Comparison of ENCODE assay signal across 33 cellular contexts in genomic region chr13:109255457-109255856, GRCh38.
DNase-seq lines count a peak whose midpoint lies in the region; ATAC-seq, FAIRE-seq and TF ChIP-seq lines count a peak whose summit lies in the region.
"Had no signal": no experiment of that assay in that cellular context is flagged by ENCODE, and none has a peak within 500 bp of the region (broad histone marks: within the 10 kb centered on the region; RNA-seq: fewer than 3 reads in every experiment).

No MANE protein-coding gene starts in this region.

- DNase-seq in left ventricle myocardium inferior (no peak), left cardiac atrium (no peak), adipocyte (ENCODE audit: low read depth) (no peak), foreskin keratinocyte (no peak), NCI-H1694 treated with DMSO at 0.1 percent for 48 hours (lab: John Stamatoyannopoulos, UW) (no peak), ACHN (no peak), small intestine (no peak)
- DNase-seq: activated CD4-positive, alpha-beta T cell treated with anti-CD3 and anti-CD28 coated beads for 36 hours; activated CD8-positive, alpha-beta T cell treated with anti-CD3 and anti-CD28 coated beads, Interleukin-2, amount 10 ng/mL, durations not matched to agents 7 days and 5 days; activated naive CD4-positive, alpha-beta T cell treated with anti-CD3 and anti-CD28 coated beads, Interleukin-2, amount 50 U/mL, for 16 hours; AML-193; amygdala; CD4-positive, CD25-positive, alpha-beta regulatory T cell; DMS79 treated with DMSO at 0.1 percent for 48 hours; GF-D8; hypothalamus; mesendoderm; NCI-H1092 treated with DMSO at 0.1 percent for 48 hours; NCI-H187; NCI-H2171; NCI-H510A; OCI-M1 had no signal

- H3K36me3 ChIP-seq in left ventricle myocardium inferior, result no peaks in the 10 kb centered on the region
- no peaks in the 10 kb centered on the region for H3K36me3 ChIP-seq in adipocyte (ENCODE audit: control insufficient read depth, insufficient read depth, low read length, severe bottlenecking)
- H3K36me3 ChIP-seq in small intestine (ENCODE audit: control insufficient read depth in 2 of 2, insufficient read depth in 2 of 2, low read length in 2 of 2), result no peaks in the 10 kb centered on the region
- H3K36me3 ChIP-seq: HAP-1, prostate gland had no signal

- no peaks in the 10 kb centered on the region for H3K27me3 ChIP-seq in left ventricle myocardium inferior (ENCODE audit: low read depth)
- no peaks in the 10 kb centered on the region for H3K27me3 ChIP-seq in adipocyte (replicated peaks; ENCODE audit: control insufficient read depth, insufficient read depth, low read length)
- no peaks in the 10 kb centered on the region for H3K27me3 ChIP-seq in foreskin keratinocyte
- no peaks in the 10 kb centered on the region for H3K27me3 ChIP-seq in small intestine (ENCODE audit: control insufficient read depth in 2 of 2, insufficient read depth in 2 of 2, low read length in 2 of 2)

- in situ Hi-C loops in ACHN (cut with HindIII; ENCODE audit: low pct_ligation_motif_present, low pct_unique_long_range_greater_than_20kb, low sequenced_read_pairs), result no loop called here

- peak overlapping the region; percentile 32 for H3K9ac ChIP-seq in adipocyte (ENCODE audit: low read length)

- TF ChIP-seq CTCF in left ventricle myocardium inferior (IDR thresholded peaks at IDR 0.05; ENCODE audit: borderline replicate concordance) (no peak), foreskin keratinocyte (conservative IDR thresholded peaks at IDR 0.05) (no peak)

- peaks cover 6% of the 10 kb centered on the region for H3K4me1 ChIP-seq in left ventricle myocardium inferior
- H3K4me1 ChIP-seq in adipocyte (ENCODE audit: control insufficient read depth, insufficient read depth, low read length), result peaks cover 30% of the 10 kb centered on the region
- peaks cover 32% of the 10 kb centered on the region for H3K4me1 ChIP-seq in foreskin keratinocyte
- H3K4me1 ChIP-seq in small intestine (ENCODE audit: control insufficient read depth in 2 of 2, insufficient read depth in 1 of 2, low read depth in 1 of 2, low read length in 1 of 2), result no peaks in the 10 kb centered on the region
- H3K4me1 ChIP-seq: HAP-1, prostate gland had no signal

- H3K4me3 ChIP-seq in left ventricle myocardium inferior (no peak overlapping the region), adipocyte (ENCODE audit: low read length) (no peak overlapping the region), small intestine (ENCODE audit: low read depth in 1 of 2, low read length in 2 of 2) (no peak overlapping the region)
- H3K4me3 ChIP-seq: HAP-1, prostate gland had no signal

- H3K9me3 ChIP-seq in left ventricle myocardium inferior (replicated peaks) (peaks cover 5% of the 10 kb centered on the region), adipocyte (ENCODE audit: control insufficient read depth, low read length) (peaks cover 9% of the 10 kb centered on the region), small intestine (ENCODE audit: control insufficient read depth, low read depth) (no peaks in the 10 kb centered on the region)
- H3K9me3 ChIP-seq: HAP-1, prostate gland had no signal

- ATAC-seq in left cardiac atrium, result no peak
- no peak for ATAC-seq in foreskin keratinocyte
- no peak for ATAC-seq in GM21529 (IDR thresholded peaks at IDR 0.05; ENCODE audit: unreplicated experiment)
- ATAC-seq: activated CD4-positive, alpha-beta T cell treated with anti-CD3 and anti-CD28 coated beads for 36 hours; activated CD8-positive, alpha-beta T cell treated with anti-CD3 and anti-CD28 coated beads, Interleukin-2, amount 10 ng/mL, durations not matched to agents 7 days and 5 days; activated T-helper 17 cell treated with anti-CD3 and anti-CD28 coated beads, Interleukin-2, amount 50 U/mL, for 72 hours; left lobe of liver; Right ventricle myocardium inferior; sciatic nerve; SK-N-SH treated with all-trans-retinoic acid at 6 μM for 48 hours; stimulated activated effector memory CD8-positive, alpha-beta T cell treated with anti-CD3 and anti-CD28 coated beads, Interleukin-12 subunit alpha, Interleukin-12 subunit beta, amount 100 ng/mL, for 72 hours had no signal

- FAIRE-seq in small intestine (lab: Jason Lieb, UNC), result no peak
- FAIRE-seq: bronchial epithelial cell had no signal

- intact Hi-C loops in left ventricle myocardium inferior (cut with micrococcal nuclease) (no loop called here), left cardiac atrium (cut with DNase I) (no loop called here)

- WGBS in small intestine, 3 donors, result 74 to 81% (median 76%) methylated on average over 1 of the region's 1 CpG

- H3K27ac ChIP-seq in left ventricle myocardium inferior (replicated peaks) (peak overlapping the region; percentile 21), foreskin keratinocyte (peak overlapping the region; percentile 98), small intestine (ENCODE audit: low read depth in 1 of 2, low read length in 1 of 2) (no peak overlapping the region)
- H3K27ac ChIP-seq: 22Rv1, prostate gland had no signal

Comparison
In these comparisons a context has a peak if more than half of its experiments do, and no peak if none do; other contexts are left out.
1. H3K27ac ChIP-seq: peak in left ventricle myocardium inferior (single experiment) and foreskin keratinocyte (single experiment); none in small intestine (0 of 2).